Comparison of ENCODE assay signal across 10 cellular contexts in genomic region chr10:103394180-103394579, GRCh38. TPM values are rescaled to one million over a fixed set of nuclear protein-coding genes. Genes with fewer than 3 reads are reported as not detected.
DNase-seq lines count a peak whose midpoint lies in the region; FAIRE-seq and TF ChIP-seq lines count a peak whose summit lies in the region.
"Had no signal": no experiment of that assay in that cellular context is flagged by ENCODE, and none has a peak within 500 bp of the region (broad histone marks: within the 10 kb centered on the region; RNA-seq: fewer than 3 reads in every experiment).

No MANE protein-coding gene starts in this region.

- no peaks in the 10 kb centered on the region for H3K9me2 ChIP-seq in neural cell (ENCODE audit: insufficient read depth, low read length)

- peak; percentile 45 for DNase-seq in Caki2 (ENCODE audit: low read depth)
- peak; percentile 30 for DNase-seq in astrocyte (ENCODE audit: low read depth)
- no peak for DNase-seq in GM10266 (ENCODE audit: extremely low spot score)
- no peak for DNase-seq in stimulated activated CD4-positive, alpha-beta T cell treated with anti-CD3 and anti-CD28 coated beads, Interleukin-2, amount 100 ng/mL, for 24 hours
- DNase-seq in RPMI8226: no peak
- DNase-seq: DMS79, NCI-H510A had no signal

- H3K36me3 ChIP-seq in HUES64 (ENCODE audit: insufficient read depth, low read length) (peaks cover 65% of the 10 kb centered on the region), astrocyte (ENCODE audit: insufficient read depth, low read length) (peaks cover 21% of the 10 kb centered on the region), neural cell (ENCODE audit: insufficient read depth, low read length) (no peaks in the 10 kb centered on the region)

- H3K9me3 ChIP-seq in HUES64 (ENCODE audit: insufficient read depth, low read depth, low read length) (no peaks in the 10 kb centered on the region), astrocyte (ENCODE audit: insufficient read depth, low read depth, low read length) (no peaks in the 10 kb centered on the region), neural cell (ENCODE audit: low read length) (no peaks in the 10 kb centered on the region)

- H2AFZ ChIP-seq in astrocyte (ENCODE audit: low read depth, low read length) (no peak overlapping the region), neural cell (ENCODE audit: low read depth, low read length) (no peak overlapping the region)

- H3K36me3 Mint-ChIP-seq in astrocyte (ENCODE audit: low read depth, unreplicated experiment): peaks cover 11% of the 10 kb centered on the region

- H4K20me1 ChIP-seq in astrocyte (ENCODE audit: insufficient read depth, low read length) (peaks cover 29% of the 10 kb centered on the region), neural cell (ENCODE audit: insufficient read depth) (no peaks in the 10 kb centered on the region)

- no peak overlapping the region for H3K27ac Mint-ChIP-seq in astrocyte (ENCODE audit: unreplicated experiment)

- H3K27me3 ChIP-seq in HUES64 (ENCODE audit: insufficient read depth, low read length) (no peaks in the 10 kb centered on the region), astrocyte (ENCODE audit: insufficient read depth, low read length) (no peaks in the 10 kb centered on the region), neural cell (ENCODE audit: insufficient read depth, low read depth, low read length) (no peaks in the 10 kb centered on the region)

- H3K9me3 Mint-ChIP-seq in astrocyte (ENCODE audit: unreplicated experiment): peaks cover 2% of the 10 kb centered on the region

- H3K27ac ChIP-seq in HUES64 (ENCODE audit: low read depth, low read length): no peak overlapping the region
- no peak overlapping the region for H3K27ac ChIP-seq in astrocyte (ENCODE audit: low read depth, low read length)
- H3K27ac ChIP-seq in neural cell (ENCODE audit: low read length): no peak overlapping the region

- H3K4me1 ChIP-seq in HUES64 (ENCODE audit: insufficient read depth, low read length) (no peaks in the 10 kb centered on the region; the same call in 1 of the 2 replicates), astrocyte (ENCODE audit: insufficient read depth, low read length) (peaks cover 26% of the 10 kb centered on the region)

- TF ChIP-seq CTCF in astrocyte (IDR thresholded peaks at IDR 0.05; ENCODE audit: insufficient read depth, low read depth, low read length) (no peak), neural cell (IDR thresholded peaks at IDR 0.05; ENCODE audit: poor library complexity, severe bottlenecking) (no peak), GM10266 (IDR thresholded peaks at IDR 0.05; ENCODE audit: control insufficient read depth, insufficient read depth, low read depth, missing control alignments) (no peak)

- TF ChIP-seq EP300 in neural cell (conservative IDR thresholded peaks at IDR 0.05; ENCODE audit: poor library complexity, severe bottlenecking): no peak

- peak overlapping the region; percentile 96 for H3K4me2 ChIP-seq in astrocyte (ENCODE audit: low read length)
- no peak overlapping the region for H3K4me2 ChIP-seq in neural cell (ENCODE audit: low read length)

- H3K9ac ChIP-seq in HUES64 (ENCODE audit: low read depth, low read length) (no peak overlapping the region), astrocyte (ENCODE audit: low read length) (no peak overlapping the region), neural cell (ENCODE audit: low read length) (no peak overlapping the region)

- peaks cover 27% of the 10 kb centered on the region for H3K4me1 Mint-ChIP-seq in astrocyte (ENCODE audit: low read depth, unreplicated experiment)

- H3K4me3 Mint-ChIP-seq in astrocyte (ENCODE audit: unreplicated experiment): peak overlapping the region; percentile 76

- 95% methylated on average over 14 of the region's 14 CpGs for WGBS in HUES64

- no peak for TF ChIP-seq RAD21 in neural cell (conservative IDR thresholded peaks at IDR 0.05)

- H3K27me3 Mint-ChIP-seq in astrocyte (ENCODE audit: low read depth, unreplicated experiment): no peaks in the 10 kb centered on the region

- H3K79me2 ChIP-seq in astrocyte (ENCODE audit: insufficient read depth, low read length) (peaks cover 70% of the 10 kb centered on the region), neural cell (replicated peaks; ENCODE audit: insufficient read depth, low read length) (peaks cover 49% of the 10 kb centered on the region)

- FAIRE-seq in astrocyte (lab: Jason Lieb, UNC): no peak

- H3K4me3 ChIP-seq in HUES64 (ENCODE audit: low read length) (peak overlapping the region; percentile 10; the same call in 1 of the 2 replicates), astrocyte (ENCODE audit: insufficient read depth, low read depth, low read length) (no peak overlapping the region), neural cell (ENCODE audit: low read length) (peak overlapping the region; percentile 79)

- in situ Hi-C loops in Caki2 (cut with HindIII; ENCODE audit: low pct_unique_long_range_greater_than_20kb, low sequenced_read_pairs): no loop called here

- no peaks in the 10 kb centered on the region for H3F3A ChIP-seq in neural cell (ENCODE audit: insufficient read depth, low read length, poor library complexity, severe bottlenecking)

TF ChIP-seq in neural cell, 6 proteins besides CTCF, POLR2A, EP300 and RAD21:
- TF ChIP-seq POLR2AphosphoS5 (IDR thresholded peaks at IDR 0.05) (no peak), MXI1 (conservative IDR thresholded peaks at IDR 0.05; ENCODE audit: poor library complexity, severe bottlenecking) (no peak)

RNA-seq across cellular contexts. Expression of gene ATP5MK, which starts 2.1 kb away (rescaled TPM):
- total RNA-seq in Caki2 (2014; rRNA removed; shearing (Covaris generic); ENCODE audit: low replicate concordance): 242 and 351 TPM in 2 replicates
- polyA plus RNA-seq in HUES64 (2013, experiment 1 of 2): 307 TPM
- polyA plus RNA-seq in HUES64 (2013, experiment 2 of 2): 280 TPM
- 405 and 463 TPM in 2 replicates for total RNA-seq in astrocyte
- polyA plus RNA-seq in neural cell: 542 and 917 TPM in 2 replicates
- 71.3 and 137 TPM in 2 replicates for polyA minus RNA-seq in neural cell

RNA-seq across cellular contexts. Expression of gene PDCD11, which starts 2.2 kb away (rescaled TPM):
- 17.3 and 33.0 TPM in 2 replicates for total RNA-seq in Caki2 (2014; rRNA removed; shearing (Covaris generic); ENCODE audit: low replicate concordance)
- polyA plus RNA-seq in HUES64 (2013, experiment 1 of 2): 38.3 TPM
- 33.9 TPM for polyA plus RNA-seq in HUES64 (2013, experiment 2 of 2)
- 62.3 and 72.8 TPM in 2 replicates for total RNA-seq in astrocyte
- 15.3 and 15.8 TPM in 2 replicates for polyA plus RNA-seq in neural cell
- 47.0 and 52.8 TPM in 2 replicates for polyA minus RNA-seq in neural cell

RNA-seq across cellular contexts. Expression of gene TAF5, which starts 26.4 kb away (rescaled TPM):
- 2.3 and 3.6 TPM in 2 replicates for total RNA-seq in Caki2 (2014; rRNA removed; shearing (Covaris generic); ENCODE audit: low replicate concordance)
- polyA plus RNA-seq in HUES64 (2013, experiment 1 of 2): 10.4 TPM
- 10.5 TPM for polyA plus RNA-seq in HUES64 (2013, experiment 2 of 2)
- total RNA-seq in astrocyte: 3.3 and 3.9 TPM in 2 replicates
- 7.2 and 9.2 TPM in 2 replicates for polyA plus RNA-seq in neural cell
- polyA minus RNA-seq in neural cell: 11.2 and 12.3 TPM in 2 replicates

RNA-seq across cellular contexts. Expression of gene PCGF6, which starts 43.2 kb away (rescaled TPM):
- total RNA-seq in Caki2 (2014; rRNA removed; shearing (Covaris generic); ENCODE audit: low replicate concordance): 11.2 and 13.8 TPM in 2 replicates
- polyA plus RNA-seq in HUES64 (2013, experiment 1 of 2): 15.5 TPM
- 17.6 TPM for polyA plus RNA-seq in HUES64 (2013, experiment 2 of 2)
- 9.0 and 10.3 TPM in 2 replicates for total RNA-seq in astrocyte
- 20.4 and 31.3 TPM in 2 replicates for polyA plus RNA-seq in neural cell
- 17.0 and 21.9 TPM in 2 replicates for polyA minus RNA-seq in neural cell

RNA-seq across cellular contexts. Expression of gene CALHM2, which starts 58.0 kb away (rescaled TPM):
- total RNA-seq in Caki2 (2014; rRNA removed; shearing (Covaris generic); ENCODE audit: low replicate concordance): 0.55 and 2.9 TPM in 2 replicates
- polyA plus RNA-seq in HUES64 (2013, experiment 1 of 2): 0.65 TPM
- polyA plus RNA-seq in HUES64 (2013, experiment 2 of 2): 1.3 TPM
- total RNA-seq in astrocyte: 1.2 and 1.4 TPM in 2 replicates
- not detected in 2 replicates for polyA plus RNA-seq in neural cell
- polyA minus RNA-seq in neural cell: not detected in 2 replicates
- total RNA-seq: SK-MEL-5 had no signal

Comparison
In these comparisons a context has a peak if more than half of its experiments do, and no peak if none do; other contexts are left out.
1. DNase-seq: peak in Caki2 (single experiment) and astrocyte (single experiment); none in GM10266 (single experiment), stimulated activated CD4-positive, alpha-beta T cell treated with anti-CD3 and anti-CD28 coated beads, Interleukin-2, amount 100 ng/mL, for 24 hours (0 of 2) and RPMI8226 (single experiment).